22 cellular contexts compared by ENCODE assay signal in genomic region chr1:65156910-65157545, GRCh38.
"Had no signal": no experiment of that assay in that cellular context is flagged by ENCODE, and none has a peak within 500 bp of the region (broad histone marks: within the 10 kb centered on the region; RNA-seq: fewer than 3 reads in every experiment).

No MANE protein-coding gene starts in this region.

- H3K36me3 ChIP-seq: left lung, sigmoid colon, transverse colon, uterus had no signal

- H3K9me3 ChIP-seq: left lung, sigmoid colon, transverse colon, uterus had no signal

- H3K27me3 ChIP-seq: left lung, sigmoid colon, transverse colon, uterus had no signal

- H3K79me2 ChIP-seq: parathyroid adenoma had no signal

- DNase-seq: activated CD4-positive, alpha-beta T cell treated with anti-CD3 and anti-CD28 coated beads for 4 hours; activated CD4-positive, alpha-beta T cell treated with anti-CD3 and anti-CD28 coated beads, Interleukin-2, amount 50 U/mL, for 48 hours; activated CD4-positive, CD25-positive, alpha-beta regulatory T cell; activated effector memory CD4-positive, alpha-beta T cell treated with Interleukin-2 at 50 U/mL for 16 hours; activated naive CD4-positive, alpha-beta T cell treated with anti-CD3 and anti-CD28 coated beads, Interleukin-2, amount 10 ng/mL, durations not matched to agents 7 days and 5 days; activated T-cell treated with anti-CD3 and anti-CD28 coated beads, Interleukin-2, amount 50 U/mL, for 48 hours; amygdala; effector CD4-positive, alpha-beta T cell; erythroblast; foreskin fibroblast; left lung; mammary epithelial cell; nucleus accumbens; sigmoid colon; stimulated activated CD4-positive, alpha-beta T cell treated with anti-CD3 and anti-CD28 coated beads, Interleukin-2, amount 100 ng/mL, for 48 hours; stimulated activated CD8-positive, alpha-beta memory T cell treated with anti-CD3 and anti-CD28 coated beads, Interleukin-4, amount 100 ng/mL, for 48 hours; stimulated activated naive B cell treated with anti-CD40 and anti-IgM and Interleukin-4, amounts not matched to agents 10 μg/mL and 1 μg/mL and 100 μg/mL, for 72 hours; T1000; transverse colon; uterus had no signal

- H2AFZ ChIP-seq: parathyroid adenoma had no signal

- ATAC-seq: left lung; natural killer cell treated with Interleukin-12 subunit alpha and Interleukin-12 subunit beta and Interleukin-15 and Interleukin-18, amount 100 ng/mL, for 72 hours; stimulated activated naive B cell treated with anti-CD40 and anti-IgM and Interleukin-4, amounts not matched to agents 10 μg/mL and 1 μg/mL and 100 μg/mL, for 72 hours had no signal

- H3K27ac ChIP-seq: left lung, parathyroid adenoma, sigmoid colon, transverse colon, uterus had no signal

- H3K4me3 ChIP-seq: left lung, sigmoid colon, transverse colon, uterus had no signal

- H3K4me1 ChIP-seq: left lung, parathyroid adenoma, uterus had no signal

- H3K9ac ChIP-seq: parathyroid adenoma had no signal
